12 cellular contexts compared by ENCODE assay signal in the genomic region with DNA sequence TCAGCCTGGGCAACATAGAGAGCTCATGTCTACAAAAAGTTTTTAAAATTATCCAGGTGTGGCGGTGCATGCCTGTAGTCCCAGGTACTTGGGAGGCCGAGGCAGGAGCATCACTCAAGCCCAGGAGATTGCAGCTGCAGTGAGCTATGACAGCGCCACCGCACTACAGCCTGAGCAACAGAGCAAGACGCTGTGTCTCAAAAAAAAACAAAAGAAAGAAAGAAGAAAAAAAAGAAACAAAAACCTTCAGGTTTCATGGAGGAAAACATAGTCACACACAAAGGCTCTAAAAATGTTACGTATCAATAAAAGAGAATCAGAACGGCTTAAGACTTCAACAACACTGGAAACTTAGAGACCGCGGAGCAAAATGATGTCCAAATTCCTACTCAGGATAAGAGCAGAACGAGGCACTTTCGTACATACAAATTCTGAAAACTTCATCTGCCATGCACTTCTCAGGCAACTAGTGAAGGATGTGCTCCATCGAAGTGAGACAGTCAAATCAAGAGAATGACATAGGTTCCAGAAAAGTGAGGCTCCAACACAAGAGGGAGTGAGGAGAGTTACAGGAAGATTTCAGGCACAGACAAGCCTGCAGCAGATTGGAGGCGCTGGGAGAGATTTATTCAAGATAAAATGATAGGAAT. TPM values are rescaled to one million over a fixed set of nuclear protein-coding genes. Genes with fewer than 3 reads are reported as not detected.
DNase-seq lines count a peak whose midpoint lies in the region; ATAC-seq and TF ChIP-seq lines count a peak whose summit lies in the region.
"Had no signal": no experiment of that assay in that cellular context is flagged by ENCODE, and none has a peak within 500 bp of the region (broad histone marks: within the 10 kb centered on the region; RNA-seq: fewer than 3 reads in every experiment).

No MANE protein-coding gene starts in this region.

- no peak for DNase-seq in MCF 10A (ENCODE audit: unreplicated experiment)
- no peak for DNase-seq in breast epithelium (ENCODE audit: low spot score in 2 of 2)
- peak; percentile 17 for DNase-seq in RKO (ENCODE audit: low spot score)
- no peak for DNase-seq in foreskin keratinocyte
- DNase-seq in type B pancreatic cell (ENCODE audit: extremely low spot score, unreplicated experiment), result no peak
- no peak for DNase-seq in amniotic stem cell (lab: John Stamatoyannopoulos, UW)
- no peak for DNase-seq in GM10248 (ENCODE audit: extremely low spot score)
- DNase-seq in germinal center (ENCODE audit: low spot score), result no peak
- DNase-seq: erythroblast, hippocampal formation, KBM-7, lower lobe of right lung had no signal

- intact Hi-C loops in MCF 10A (cut with micrococcal nuclease), result no loop called here
- intact Hi-C loops in breast epithelium (cut with DNase I; ENCODE audit: low total_unique reads), result loop anchor here (5.0 kb wide), 1 partner anchor 209 kb away; a partner anchor contains a TSS

- peaks cover 45% of the 10 kb centered on the region for H3K4me1 Mint-ChIP-seq in MCF 10A (ENCODE audit: insufficient read depth, unreplicated experiment)
- peaks cover 40% of the 10 kb centered on the region for H3K4me1 Mint-ChIP-seq in type B pancreatic cell (ENCODE audit: unreplicated experiment)

- peak overlapping the region; percentile 89 for H3K27ac Mint-ChIP-seq in MCF 10A (ENCODE audit: low read depth, unreplicated experiment)
- H3K27ac Mint-ChIP-seq in type B pancreatic cell, result peak overlapping the region; percentile 50

- H3K36me3 Mint-ChIP-seq in MCF 10A (ENCODE audit: insufficient read depth, unreplicated experiment), result peaks cover 21% of the 10 kb centered on the region
- peaks cover 15% of the 10 kb centered on the region for H3K36me3 Mint-ChIP-seq in type B pancreatic cell

- CTCF ChIA-PET in MCF 10A (lab: Yijun Ruan, JAX), result interaction anchor here (0.9 to 1.0 kb wide), 2 partner anchors 22 to 23 kb away, joined by 3 read pairs; no protein-coding TSS in a partner anchor
- CTCF ChIA-PET in GM10248 (lab: Yijun Ruan, JAX), result interaction anchor here (1.6 kb wide), 1 partner anchor 47 kb away, joined by 3 read pairs; no protein-coding TSS in a partner anchor

- peak overlapping the region in 1 of 2 donors; percentile 6 for H3K27ac ChIP-seq in breast epithelium
- no peak overlapping the region for H3K27ac ChIP-seq in foreskin keratinocyte
- H3K27ac ChIP-seq: lower lobe of right lung had no signal

- H3K36me3 ChIP-seq in breast epithelium, result no peaks in the 10 kb centered on the region
- H3K36me3 ChIP-seq: lower lobe of right lung had no signal

- no peak overlapping the region for H3K4me3 ChIP-seq in breast epithelium
- H3K4me3 ChIP-seq: lower lobe of right lung had no signal

- ATAC-seq in foreskin keratinocyte, result no peak
- ATAC-seq: lower lobe of right lung had no signal

- H3K27me3 Mint-ChIP-seq in MCF 10A (ENCODE audit: insufficient read depth, unreplicated experiment) (no peaks in the 10 kb centered on the region), type B pancreatic cell (peaks cover 4% of the 10 kb centered on the region)

- H3K4me3 Mint-ChIP-seq in MCF 10A (ENCODE audit: unreplicated experiment), result no peak overlapping the region
- H3K4me3 Mint-ChIP-seq in type B pancreatic cell, result no peak overlapping the region

- H3K27me3 ChIP-seq in breast epithelium, result no peaks in the 10 kb centered on the region
- no peaks in the 10 kb centered on the region for H3K27me3 ChIP-seq in foreskin keratinocyte

- no peaks in the 10 kb centered on the region for H3K9me3 Mint-ChIP-seq in MCF 10A (ENCODE audit: unreplicated experiment)
- H3K9me3 Mint-ChIP-seq in type B pancreatic cell, result no peaks in the 10 kb centered on the region

- BruUV-seq in MCF 10A (replicated peaks; lab: Mats Ljungman, UMichigan), result no TSS peak

- H3K9me3 ChIP-seq in breast epithelium, result no peaks in the 10 kb centered on the region
- H3K9me3 ChIP-seq: lower lobe of right lung had no signal

- H3K4me1 ChIP-seq in breast epithelium (peaks cover 0 to 6% of the 10 kb centered on the region in 2 donors), foreskin keratinocyte (peaks cover 31% of the 10 kb centered on the region)

- POLR2A ChIA-PET in MCF 10A (lab: Yijun Ruan, JAX) (interaction anchor here (0.6 to 13.7 kb wide), 5 partner anchors 9 to 55 kb away, joined by 3 to 263 read pairs (median 4); no protein-coding TSS in a partner anchor), GM10248 (lab: Yijun Ruan, JAX) (interaction anchor here (0.6 kb wide), 1 partner anchor 16 kb away, joined by 3 read pairs; no protein-coding TSS in a partner anchor)

- no peak for TF ChIP-seq CTCF in MCF 10A (IDR thresholded peaks at IDR 0.05; ENCODE audit: unreplicated experiment)
- no peak for TF ChIP-seq CTCF in breast epithelium (IDR thresholded peaks at IDR 0.05)
- TF ChIP-seq CTCF in foreskin keratinocyte (conservative IDR thresholded peaks at IDR 0.05), result peak; percentile 8
- TF ChIP-seq CTCF in type B pancreatic cell (conservative IDR thresholded peaks at IDR 0.05), result no peak
- no peak for TF ChIP-seq CTCF in GM10248 (IDR thresholded peaks at IDR 0.05; ENCODE audit: control extremely low read depth, extremely low read depth, low read depth, missing control alignments)

- TF ChIP-seq POLR2A in breast epithelium (IDR thresholded peaks at IDR 0.05), result no peak

RNA-seq across cellular contexts. Expression of a gene that starts 4.4 kb away (rescaled TPM):
- total RNA-seq in MCF 10A (2022) (670 and 743 TPM in 2 replicates), breast epithelium (100 to 1,000 TPM; 339 to 515 (median 383) TPM), foreskin keratinocyte (521 and 562 TPM in 2 replicates), type B pancreatic cell (ENCODE audit: low replicate concordance) (466 and 659 TPM in 2 replicates)
- polyA plus RNA-seq in foreskin keratinocyte, result 411 and 420 TPM in 2 replicates

RNA-seq across cellular contexts. Expression of a gene that starts 4.7 kb away (rescaled TPM):
- total RNA-seq in MCF 10A (2022), result 254 and 271 TPM in 2 replicates
- 100 to 1,000 TPM; 298 to 321 (median 299) TPM for total RNA-seq in breast epithelium
- total RNA-seq in foreskin keratinocyte, result 257 and 274 TPM in 2 replicates
- 110 and 131 TPM in 2 replicates for polyA plus RNA-seq in foreskin keratinocyte
- total RNA-seq in type B pancreatic cell (ENCODE audit: low replicate concordance), result 333 and 425 TPM in 2 replicates

RNA-seq across cellular contexts. Expression of a gene that starts 45.0 kb away (rescaled TPM):
- 31.7 and 32.6 TPM in 2 replicates for total RNA-seq in MCF 10A (2022)
- 10 to 100 TPM; 34.4 to 43.3 (median 40.3) TPM for total RNA-seq in breast epithelium
- 34.0 and 34.3 TPM in 2 replicates for total RNA-seq in foreskin keratinocyte
- 8.6 and 8.7 TPM in 2 replicates for polyA plus RNA-seq in foreskin keratinocyte
- 62.5 and 71.1 TPM in 2 replicates for total RNA-seq in type B pancreatic cell (ENCODE audit: low replicate concordance)
